19 cellular contexts compared by ENCODE assay signal in the genomic region with DNA sequence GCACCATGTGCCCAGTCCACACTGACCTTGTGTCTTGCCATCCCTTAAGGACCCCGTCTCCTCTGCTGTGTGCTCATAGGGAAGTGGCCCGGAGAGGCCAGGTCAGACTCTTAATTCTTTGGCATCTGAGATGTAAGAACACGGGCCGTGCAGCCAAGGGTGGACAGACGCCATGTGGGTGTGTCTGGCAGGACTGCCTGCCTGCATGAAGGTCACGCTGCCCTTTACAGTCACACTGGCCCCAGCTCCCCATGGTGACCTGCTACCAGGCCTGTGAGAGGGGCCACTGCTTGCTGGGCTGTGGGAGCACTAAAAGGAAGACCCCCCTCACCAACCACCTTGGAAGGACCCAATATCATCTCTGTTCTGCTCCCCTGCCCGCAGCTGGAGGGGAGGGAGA. TPM values are rescaled to one million over a fixed set of nuclear protein-coding genes. Genes with fewer than 3 reads are reported as not detected.
A peak's percentile ranks its signal among the peaks of the same experiment; 100 is the strongest.
DNase-seq lines count a peak whose midpoint lies in the region; ATAC-seq, FAIRE-seq and TF ChIP-seq lines count a peak whose summit lies in the region.
"Had no signal": no experiment of that assay in that cellular context is flagged by ENCODE, and none has a peak within 500 bp of the region (broad histone marks: within the 10 kb centered on the region; RNA-seq: fewer than 3 reads in every experiment).

No MANE protein-coding gene starts in this region.

- peaks cover 10 to 67% (median 19%) of the 10 kb centered on the region in 4 donors for H3K4me1 Mint-ChIP-seq in CD4-positive, CD25-positive, alpha-beta regulatory T cell
- peaks cover 49% of the 10 kb centered on the region for H3K4me1 Mint-ChIP-seq in GM23338
- H3K4me1 Mint-ChIP-seq in stimulated activated memory B cell treated with anti-CD40 and anti-IgM and Interleukin-4, amounts not matched to agents 10 μg/mL and 1 μg/mL and 100 μg/mL, for 72 hours: peaks cover 10% of the 10 kb centered on the region

- H3K36me3 Mint-ChIP-seq in CD4-positive, CD25-positive, alpha-beta regulatory T cell: no peaks in the 10 kb centered on the region
- no peaks in the 10 kb centered on the region; the same call in 2 of the 3 replicates for H3K36me3 Mint-ChIP-seq in GM23338 (ENCODE audit: low read depth)
- H3K36me3 Mint-ChIP-seq in stimulated activated memory B cell treated with anti-CD40 and anti-IgM and Interleukin-4, amounts not matched to agents 10 μg/mL and 1 μg/mL and 100 μg/mL, for 72 hours: no peaks in the 10 kb centered on the region

- H3K27me3 ChIP-seq in CD4-positive, CD25-positive, alpha-beta regulatory T cell (ENCODE audit: control insufficient read depth, insufficient read depth, low read length): no peaks in the 10 kb centered on the region
- no peaks in the 10 kb centered on the region for H3K27me3 ChIP-seq in brain microvascular endothelial cell (replicated peaks)
- no peaks in the 10 kb centered on the region for H3K27me3 ChIP-seq in HepG2 (ENCODE audit: control insufficient read depth in 1 of 2, insufficient read depth in 2 of 2, low read length in 2 of 2)
- no peaks in the 10 kb centered on the region for H3K27me3 ChIP-seq in small intestine (ENCODE audit: control insufficient read depth in 2 of 2, insufficient read depth in 2 of 2, low read length in 2 of 2)
- 0 out of 2 replicates have a peak, but pooled peaks cover 3% of the 10 kb centered on the region for H3K27me3 ChIP-seq in GM23338 (ENCODE audit: insufficient read depth)

- peak overlapping the region in 2 of 3 donors; percentile 59 to 65 for H3K27ac Mint-ChIP-seq in CD4-positive, CD25-positive, alpha-beta regulatory T cell
- H3K27ac Mint-ChIP-seq in GM23338: no peak overlapping the region
- H3K27ac Mint-ChIP-seq in stimulated activated memory B cell treated with anti-CD40 and anti-IgM and Interleukin-4, amounts not matched to agents 10 μg/mL and 1 μg/mL and 100 μg/mL, for 72 hours: no peak overlapping the region
- H3K27ac Mint-ChIP-seq: stimulated activated naive CD8-positive, alpha-beta T cell treated with anti-CD3 and anti-CD28 coated beads, Interleukin-15, Interleukin-2, amounts not matched to agents 100 ng/mL and 50 ng/mL, for 24 hours; T-helper 2 cell treated with Interferon-gamma antibody and Interleukin-4, amounts not matched to agents 5 μg/mL and 100 μg/mL, for 36 hours had no signal

- 88% methylated on average over 6 of the region's 7 CpGs for WGBS in HepG2 (ENCODE audit: low lambda C conversion rate)
- WGBS in small intestine, 3 donors: 37 to 57% (median 38%) methylated on average over 7 of the region's 7 CpGs

- FAIRE-seq in HepG2 (lab: Jason Lieb, UNC) (no peak), small intestine (lab: Jason Lieb, UNC) (no peak)

- in situ Hi-C loops in brain microvascular endothelial cell (cut with HindIII; ENCODE audit: low pct_ligation_motif_present, low sequenced_read_pairs): no loop called here
- in situ Hi-C loops in HepG2 (cut with HindIII; ENCODE audit: extremely low pct_ligation_motif_present, low pct_unique_long_range_greater_than_20kb): no loop called here

- H2AFZ ChIP-seq in HepG2 (ENCODE audit: low read length) (no peak overlapping the region), GM23338 (no peak overlapping the region)

- H3F3A ChIP-seq in GM23338 (replicated peaks; ENCODE audit: low read depth): 0 out of 2 replicates have a peak, but pooled peaks cover 11% of the 10 kb centered on the region

- CTCF ChIA-PET in HepG2 (lab: Yijun Ruan, JAX; ENCODE audit: low intra/inter-chr PET ratio, low total read pairs): interaction anchor here (4.2 kb wide), 1 partner anchor 19 kb away, joined by 56 read pairs; the partner anchor contains the start of gene DHRS3

- intact Hi-C loops in HepG2 (cut with micrococcal nuclease; ENCODE audit: unreplicated experiment): no loop called here

- H3K4me3 ChIP-seq in CD4-positive, CD25-positive, alpha-beta regulatory T cell (ENCODE audit: low read depth, low read length): no peak overlapping the region
- H3K4me3 ChIP-seq in brain microvascular endothelial cell (ENCODE audit: low read depth, low read length) (no peak overlapping the region), HepG2 (replicated peaks in 1 of 3; ENCODE audit: insufficient read depth in 1 of 3, low read depth in 2 of 3, low read length in 3 of 3) (no peak overlapping the region), small intestine (ENCODE audit: low read depth in 1 of 2, low read length in 2 of 2) (no peak overlapping the region), GM23338 (no peak overlapping the region)
- H3K4me3 ChIP-seq: dorsolateral prefrontal cortex had no signal

- H3K4me2 ChIP-seq in HepG2 (ENCODE audit: low read depth, low read length) (no peak overlapping the region), GM23338 (no peak overlapping the region)

- no peaks in the 10 kb centered on the region for H3K9me2 ChIP-seq in GM23338 (ENCODE audit: insufficient read depth)

- H4K20me1 ChIP-seq in HepG2 (ENCODE audit: insufficient read depth, low read length) (peaks cover 91% of the 10 kb centered on the region), GM23338 (replicated peaks; ENCODE audit: insufficient read depth) (peaks cover 10% of the 10 kb centered on the region; the same call in 1 of the 2 replicates)

- TF ChIP-seq POLR2A in HepG2 (IDR thresholded peaks at IDR 0.05; ENCODE audit: insufficient read depth in 1 of 2, low read depth in 2 of 2, low read length in 2 of 2): no peak

- POLR2A ChIA-PET in HepG2 (lab: Yijun Ruan, JAX): interaction anchor here (1.0 to 17.4 kb wide), 2 partner anchors 17 to 146 kb away, joined by 4 to 357 read pairs; partner anchors contain the start of gene DHRS3

- TF ChIP-seq CTCF in brain microvascular endothelial cell (IDR thresholded peaks at IDR 0.05; ENCODE audit: low read depth, low read length, missing control alignments) (no peak), HepG2 (CRISPR knock-in tag; IDR thresholded peaks at IDR 0.05) (no peak), GM23338 (conservative IDR thresholded peaks at IDR 0.05; ENCODE audit: low read depth in 2 of 2) (no peak)

- no peak overlapping the region for H3K9ac ChIP-seq in HepG2 (ENCODE audit: insufficient read depth, low read depth, low read length)

- peaks cover 18% of the 10 kb centered on the region for H3K27me3 Mint-ChIP-seq in CD4-positive, CD25-positive, alpha-beta regulatory T cell
- H3K27me3 Mint-ChIP-seq in GM23338 (ENCODE audit: insufficient read depth, low read depth, poor library complexity): peaks cover 16% of the 10 kb centered on the region
- peaks cover 9% of the 10 kb centered on the region for H3K27me3 Mint-ChIP-seq in stimulated activated memory B cell treated with anti-CD40 and anti-IgM and Interleukin-4, amounts not matched to agents 10 μg/mL and 1 μg/mL and 100 μg/mL, for 72 hours
- H3K27me3 Mint-ChIP-seq: stimulated activated naive CD8-positive, alpha-beta T cell treated with anti-CD3 and anti-CD28 coated beads, Interleukin-15, Interleukin-2, amounts not matched to agents 100 ng/mL and 50 ng/mL, for 24 hours had no signal

- peaks cover 27% of the 10 kb centered on the region for H3K4me1 ChIP-seq in CD4-positive, CD25-positive, alpha-beta regulatory T cell (ENCODE audit: control insufficient read depth, insufficient read depth, low read length, poor library complexity, severe bottlenecking)
- peaks cover 90% of the 10 kb centered on the region for H3K4me1 ChIP-seq in HepG2 (ENCODE audit: insufficient read depth, low read length)
- peaks cover 27 to 43% of the 10 kb centered on the region in 2 donors for H3K4me1 ChIP-seq in small intestine (ENCODE audit: control insufficient read depth in 2 of 2, insufficient read depth in 1 of 2, low read depth in 1 of 2, low read length in 1 of 2)
- peaks cover 51% of the 10 kb centered on the region for H3K4me1 ChIP-seq in GM23338 (ENCODE audit: insufficient read depth)

- H3K79me2 ChIP-seq in HepG2 (ENCODE audit: insufficient read depth, low read length) (peaks cover 87% of the 10 kb centered on the region), GM23338 (replicated peaks; ENCODE audit: insufficient read depth) (peaks cover 43% of the 10 kb centered on the region)

- no TSS peak for BruUV-seq in HepG2 (replicated peaks; lab: Mats Ljungman, UMichigan)

- DNase-seq in CD4-positive, CD25-positive, alpha-beta regulatory T cell: no peak
- no peak for DNase-seq in brain microvascular endothelial cell
- DNase-seq in HepG2 (ENCODE audit: low spot score): no peak
- peak; percentile 27 for DNase-seq in small intestine
- no peak for DNase-seq in effector CD4-positive, alpha-beta T cell
- no peak for DNase-seq in GM23338 (ENCODE audit: low spot score)
- DNase-seq: activated CD4-positive, alpha-beta T cell treated with anti-CD3 and anti-CD28 coated beads, Interleukin-2, amount 10 ng/mL, durations not matched to agents 7 days and 5 days; activated T-cell treated with anti-CD3 and anti-CD28 coated beads, Interleukin-2, amount 50 U/mL, for 72 hours; dorsolateral prefrontal cortex; foreskin keratinocyte; NCI-H2081; NCI-H748 treated with DMSO at 0.1 percent for 48 hours had no signal

- ATAC-seq in CD4-positive, CD25-positive, alpha-beta regulatory T cell (ENCODE audit: low read depth in 2 of 2): no peak
- no peak for ATAC-seq in HepG2
- ATAC-seq in GM23338: no peak
- ATAC-seq in HG03565 (IDR thresholded peaks at IDR 0.05; ENCODE audit: unreplicated experiment): no peak
- ATAC-seq in stimulated activated memory B cell treated with anti-CD40 and anti-IgM and Interleukin-4, amounts not matched to agents 10 μg/mL and 1 μg/mL and 100 μg/mL, for 72 hours: no peak
- ATAC-seq: activated T-cell treated with anti-CD3 and anti-CD28 coated beads, Interleukin-2, amount 50 U/mL, for 72 hours; foreskin keratinocyte had no signal

- peaks cover 0 to 2% (median 0%) of the 10 kb centered on the region in 7 donors for H3K9me3 Mint-ChIP-seq in CD4-positive, CD25-positive, alpha-beta regulatory T cell
- H3K9me3 Mint-ChIP-seq in GM23338: no peaks in the 10 kb centered on the region
- no peaks in the 10 kb centered on the region for H3K9me3 Mint-ChIP-seq in stimulated activated memory B cell treated with anti-CD40 and anti-IgM and Interleukin-4, amounts not matched to agents 10 μg/mL and 1 μg/mL and 100 μg/mL, for 72 hours
- H3K9me3 Mint-ChIP-seq: activated CD4-positive, alpha-beta T cell treated with anti-CD3 and anti-CD28 coated beads, Interleukin-2, amount 10 ng/mL, durations not matched to agents 7 days and 5 days; activated T-cell treated with anti-CD3 and anti-CD28 coated beads, Interleukin-2, amount 50 U/mL, for 72 hours; stimulated activated naive CD8-positive, alpha-beta T cell treated with anti-CD3 and anti-CD28 coated beads, Interleukin-15, Interleukin-2, amounts not matched to agents 100 ng/mL and 50 ng/mL, for 24 hours; T-helper 2 cell treated with Interferon-gamma antibody and Interleukin-4, amounts not matched to agents 5 μg/mL and 100 μg/mL, for 36 hours had no signal

- H3K9me3 ChIP-seq in CD4-positive, CD25-positive, alpha-beta regulatory T cell (ENCODE audit: control insufficient read depth in 2 of 2, low read length in 2 of 2): no peaks in the 10 kb centered on the region
- H3K9me3 ChIP-seq in HepG2 (ENCODE audit: low read length) (no peaks in the 10 kb centered on the region), small intestine (ENCODE audit: control insufficient read depth, low read depth) (no peaks in the 10 kb centered on the region)

- no peak for TF ChIP-seq EP300 in HepG2 (IDR thresholded peaks at IDR 0.05; ENCODE audit: low read depth in 2 of 2, low read length in 2 of 2)
- TF ChIP-seq EP300 in HepG2 (CRISPR knock-in tag; IDR thresholded peaks at IDR 0.05; ENCODE audit: borderline replicate concordance): no peak

- H3K4me3 Mint-ChIP-seq in CD4-positive, CD25-positive, alpha-beta regulatory T cell: peak overlapping the region in 1 of 4 donors; percentile 13
- H3K4me3 Mint-ChIP-seq in GM23338: no peak overlapping the region
- H3K4me3 Mint-ChIP-seq in stimulated activated memory B cell treated with anti-CD40 and anti-IgM and Interleukin-4, amounts not matched to agents 10 μg/mL and 1 μg/mL and 100 μg/mL, for 72 hours: no peak overlapping the region
- H3K4me3 Mint-ChIP-seq: activated CD4-positive, alpha-beta T cell treated with anti-CD3 and anti-CD28 coated beads, Interleukin-2, amount 10 ng/mL, durations not matched to agents 7 days and 5 days; activated T-cell treated with anti-CD3 and anti-CD28 coated beads, Interleukin-2, amount 50 U/mL, for 72 hours; stimulated activated naive CD8-positive, alpha-beta T cell treated with anti-CD3 and anti-CD28 coated beads, Interleukin-15, Interleukin-2, amounts not matched to agents 100 ng/mL and 50 ng/mL, for 24 hours; T-helper 2 cell treated with Interferon-gamma antibody and Interleukin-4, amounts not matched to agents 5 μg/mL and 100 μg/mL, for 36 hours had no signal

- H3K36me3 ChIP-seq in CD4-positive, CD25-positive, alpha-beta regulatory T cell (ENCODE audit: control insufficient read depth, insufficient read depth, low read length): no peaks in the 10 kb centered on the region
- H3K36me3 ChIP-seq in brain microvascular endothelial cell (replicated peaks) (peaks cover 63% of the 10 kb centered on the region), HepG2 (replicated peaks in 1 of 2; ENCODE audit: control insufficient read depth in 1 of 2, insufficient read depth in 2 of 2, low read length in 2 of 2) (peaks cover 14 to 63% of the 10 kb centered on the region in 2 experiments), small intestine (ENCODE audit: control insufficient read depth in 2 of 2, insufficient read depth in 2 of 2, low read length in 2 of 2) (no peaks in the 10 kb centered on the region), GM23338 (ENCODE audit: insufficient read depth) (no peaks in the 10 kb centered on the region)

- TF ChIP-seq RAD21 in HepG2 (CRISPR knock-in tag; IDR thresholded peaks at IDR 0.05): no peak

- H3K27ac ChIP-seq in CD4-positive, CD25-positive, alpha-beta regulatory T cell (ENCODE audit: insufficient read depth, low read length, poor library complexity, severe bottlenecking): no peak overlapping the region
- peak overlapping the region; percentile 99 for H3K27ac ChIP-seq in brain microvascular endothelial cell
- H3K27ac ChIP-seq in HepG2 (ENCODE audit: extremely low read length, insufficient read depth, low read length): no peak overlapping the region
- peak overlapping the region in 1 of 2 donors; percentile 50 for H3K27ac ChIP-seq in small intestine (ENCODE audit: low read depth in 1 of 2, low read length in 1 of 2)
- H3K27ac ChIP-seq in GM23338 (ENCODE audit: low read depth): no peak overlapping the region
- H3K27ac ChIP-seq: foreskin keratinocyte, RWPE1 had no signal

RNA-seq across cellular contexts. Expression of gene DHRS3, which starts 17.7 kb away (rescaled TPM):
- total RNA-seq in CD4-positive, CD25-positive, alpha-beta regulatory T cell: 15.2 TPM
- 10 to 100 TPM in 3 of 4 donors, 1 to 10 TPM in 1; 8.8 to 25.6 (median 16.1) TPM for polyA plus RNA-seq in CD4-positive, CD25-positive, alpha-beta regulatory T cell
- total RNA-seq in HepG2 (2016; rRNA removed; fragmentation: Illumina TruSeq; extraction: Trizol): 30.5 and 48.5 TPM in 2 replicates
- 25.5 and 27.3 TPM in 2 replicates for total RNA-seq in HepG2 (2016; cell fraction: cytosol; rRNA removed; fragmentation: Illumina TruSeq; extraction: Trizol; ENCODE audit: low read depth)
- total RNA-seq in HepG2 (2016; cell fraction: insoluble cytoplasmic fraction; rRNA removed; fragmentation: Illumina TruSeq; extraction: Trizol): 26.6 and 52.7 TPM in 2 replicates
- total RNA-seq in HepG2 (2016; cell fraction: membrane; rRNA removed; fragmentation: Illumina TruSeq; extraction: Trizol): 29.7 and 30.7 TPM in 2 replicates
- total RNA-seq in HepG2 (2016; cell fraction: nucleus; rRNA removed; fragmentation: Illumina TruSeq; extraction: Trizol): 41.7 and 48.7 TPM in 2 replicates
- polyA plus RNA-seq in HepG2 (2011; rRNA removed): 90.5 and 107 TPM in 2 replicates
- 85.8 and 93.3 TPM in 2 replicates for polyA plus RNA-seq in HepG2 (2011; cell fraction: cytosol; rRNA removed)
- polyA plus RNA-seq in HepG2 (2011; cell fraction: nucleus; rRNA removed): 96.4 and 100 TPM in 2 replicates
- polyA plus RNA-seq in HepG2 (2012): 60.3 and 66.6 TPM in 2 replicates
- 7.8 TPM in 2 replicates for polyA plus RNA-seq in HepG2 (2016; cell fraction: cytosol; fragmentation: Illumina TruSeq; extraction: Trizol; ENCODE audit: low read depth)
- 18.9 and 21.8 TPM in 2 replicates for polyA plus RNA-seq in HepG2 (2016; cell fraction: insoluble cytoplasmic fraction; fragmentation: Illumina TruSeq; extraction: Trizol; ENCODE audit: low read depth)
- polyA plus RNA-seq in HepG2 (2016; cell fraction: membrane; fragmentation: Illumina TruSeq; extraction: Trizol; ENCODE audit: low read depth): 13.0 and 14.3 TPM in 2 replicates
- 64.9 and 66.2 TPM in 2 replicates for polyA plus RNA-seq in HepG2 (2016; cell fraction: nucleus; fragmentation: Illumina TruSeq; extraction: Trizol; ENCODE audit: insufficient read depth, low read depth)
- 17.4 and 446 TPM in 2 replicates for polyA minus RNA-seq in HepG2 (2011; rRNA and poly(A)+ RNA removed; ENCODE audit: low replicate concordance)
- 107 and 116 TPM in 2 replicates for polyA minus RNA-seq in HepG2 (2011; cell fraction: cytosol; rRNA and poly(A)+ RNA removed)
- 65.1 and 73.6 TPM in 2 replicates for polyA minus RNA-seq in HepG2 (2011; cell fraction: nucleus; rRNA and poly(A)+ RNA removed)
- 10 to 100 TPM; 56.0 to 87.0 (median 71.1) TPM for polyA plus RNA-seq in small intestine
- total RNA-seq in GM23338 (2014; rRNA removed; shearing (Covaris generic)): 21.0 and 21.2 TPM in 2 replicates
- 24.8 and 26.0 TPM in 2 replicates for polyA plus RNA-seq in GM23338 (2016; fragmentation: Nextera tagmentation; extraction: Ambion mirVana)

RNA-seq across cellular contexts. Expression of gene AADACL4, which starts 43.5 kb away (rescaled TPM):
- not detected for total RNA-seq in CD4-positive, CD25-positive, alpha-beta regulatory T cell
- not detected for polyA plus RNA-seq in CD4-positive, CD25-positive, alpha-beta regulatory T cell
- total RNA-seq in HepG2 (2016; rRNA removed; fragmentation: Illumina TruSeq; extraction: Trizol): not detected in 2 replicates
- total RNA-seq in HepG2 (2016; cell fraction: cytosol; rRNA removed; fragmentation: Illumina TruSeq; extraction: Trizol; ENCODE audit: low read depth): not detected in 2 replicates
- not detected in 2 replicates for total RNA-seq in HepG2 (2016; cell fraction: insoluble cytoplasmic fraction; rRNA removed; fragmentation: Illumina TruSeq; extraction: Trizol)
- not detected in 2 replicates for total RNA-seq in HepG2 (2016; cell fraction: membrane; rRNA removed; fragmentation: Illumina TruSeq; extraction: Trizol)
- total RNA-seq in HepG2 (2016; cell fraction: nucleus; rRNA removed; fragmentation: Illumina TruSeq; extraction: Trizol): not detected in 2 replicates
- polyA plus RNA-seq in HepG2 (2011; rRNA removed): not detected in 2 replicates
- polyA plus RNA-seq in HepG2 (2011; cell fraction: cytosol; rRNA removed): not detected in 2 replicates
- polyA plus RNA-seq in HepG2 (2011; cell fraction: nucleus; rRNA removed): not detected in 2 replicates
- polyA plus RNA-seq in HepG2 (2012): not detected in 2 replicates
- polyA plus RNA-seq in HepG2 (2016; cell fraction: cytosol; fragmentation: Illumina TruSeq; extraction: Trizol; ENCODE audit: low read depth): not detected in 2 replicates
- not detected in 2 replicates for polyA plus RNA-seq in HepG2 (2016; cell fraction: insoluble cytoplasmic fraction; fragmentation: Illumina TruSeq; extraction: Trizol; ENCODE audit: low read depth)
- polyA plus RNA-seq in HepG2 (2016; cell fraction: membrane; fragmentation: Illumina TruSeq; extraction: Trizol; ENCODE audit: low read depth): not detected in 2 replicates
- polyA plus RNA-seq in HepG2 (2016; cell fraction: nucleus; fragmentation: Illumina TruSeq; extraction: Trizol; ENCODE audit: insufficient read depth, low read depth): not detected in 2 replicates
- not detected in 2 replicates for polyA minus RNA-seq in HepG2 (2011; rRNA and poly(A)+ RNA removed; ENCODE audit: low replicate concordance)
- polyA minus RNA-seq in HepG2 (2011; cell fraction: cytosol; rRNA and poly(A)+ RNA removed): not detected in 2 replicates
- not detected in 2 replicates for polyA minus RNA-seq in HepG2 (2011; cell fraction: nucleus; rRNA and poly(A)+ RNA removed)
- polyA plus RNA-seq in small intestine: not detected
- not detected in 2 replicates for total RNA-seq in GM23338 (2014; rRNA removed; shearing (Covaris generic))
- polyA plus RNA-seq in GM23338 (2016; fragmentation: Nextera tagmentation; extraction: Ambion mirVana): not detected in 2 replicates
- total RNA-seq: activated CD4-positive, alpha-beta T cell treated with anti-CD3 and anti-CD28 coated beads, Interleukin-2, amount 10 ng/mL, durations not matched to agents 7 days and 5 days; activated T-cell treated with anti-CD3 and anti-CD28 coated beads, Interleukin-2, amount 50 U/mL, for 72 hours; dorsolateral prefrontal cortex; foreskin keratinocyte; mononuclear cell; renal cortical epithelial cell had no signal
- polyA plus RNA-seq: foreskin keratinocyte had no signal

Comparison
In these comparisons a context has a peak if more than half of its experiments do, and no peak if none do; other contexts are left out.
1. H3K27ac Mint-ChIP-seq: peak in CD4-positive, CD25-positive, alpha-beta regulatory T cell (2 of 3); none in GM23338 (single experiment) and stimulated activated memory B cell treated with anti-CD40 and anti-IgM and Interleukin-4, amounts not matched to agents 10 μg/mL and 1 μg/mL and 100 μg/mL, for 72 hours (single experiment).